Comparison of ENCODE assay signal across 27 cellular contexts in genomic region chr10:78782441-78782840, GRCh38.
"Had no signal": no experiment of that assay in that cellular context is flagged by ENCODE, and none has a peak within 500 bp of the region (broad histone marks: within the 10 kb centered on the region; RNA-seq: fewer than 3 reads in every experiment).

No MANE protein-coding gene starts in this region.

- DNase-seq: colonic mucosa; dermis blood vessel endothelial cell; effector memory CD4-positive, alpha-beta T cell; erythroblast; esophagus squamous epithelium; foreskin melanocyte; glutamatergic neuron; heart right ventricle; hippocampal formation; immature natural killer cell; mucosa of descending colon; naive B cell; psoas muscle; stimulated activated CD4-positive, alpha-beta T cell treated with anti-CD3 and anti-CD28 coated beads, Interleukin-15, amount 100 ng/mL, for 24 hours; stimulated activated CD4-positive, alpha-beta T cell treated with anti-CD3 and anti-CD28 coated beads, Interleukin-4, amount 100 ng/mL, for 1 hour; stimulated activated CD8-positive, alpha-beta memory T cell treated with anti-CD3 and anti-CD28 coated beads, Interleukin-4, amount 100 ng/mL, for 48 hours; stimulated activated naive CD4-positive, alpha-beta T cell treated with Interleukin-2 at 50 U/mL for 16 hours; stomach; thyroid gland; trophoblast cell had no signal

- H3K27ac ChIP-seq: colonic mucosa, esophagus squamous epithelium, heart right ventricle, psoas muscle, skin epidermis, stomach, thyroid gland had no signal

- H3K4me3 ChIP-seq: colonic mucosa, esophagus squamous epithelium, heart right ventricle, lung, mucosa of descending colon, psoas muscle, skin epidermis, stomach, thyroid gland had no signal

- ATAC-seq: heart right ventricle; mucosa of descending colon; natural killer cell treated with Interleukin-12 subunit alpha and Interleukin-12 subunit beta and Interleukin-15 and Interleukin-18, amount 100 ng/mL, for 72 hours; psoas muscle; right cardiac atrium had no signal

- H3K9me3 Mint-ChIP-seq: immature natural killer cell; natural killer cell treated with Interleukin-12 subunit alpha and Interleukin-12 subunit beta and Interleukin-15 and Interleukin-18, amount 100 ng/mL, for 72 hours had no signal

- H3K9me3 ChIP-seq: colonic mucosa, esophagus squamous epithelium, mucosa of descending colon, psoas muscle, thyroid gland had no signal

- H3K4me1 ChIP-seq: colonic mucosa, thyroid gland had no signal

- H3K27me3 ChIP-seq: colonic mucosa, heart right ventricle, stomach, thyroid gland had no signal

- H3K4me1 Mint-ChIP-seq: immature natural killer cell, memory B cell, naive B cell had no signal

- H3K4me3 Mint-ChIP-seq: immature natural killer cell; memory B cell; mesothelial cell of epicardium; naive B cell; natural killer cell treated with Interleukin-12 subunit alpha and Interleukin-12 subunit beta and Interleukin-15 and Interleukin-18, amount 100 ng/mL, for 72 hours; neural crest cell had no signal

- H3K36me3 Mint-ChIP-seq: immature natural killer cell; mesothelial cell of epicardium; naive B cell; natural killer cell treated with Interleukin-12 subunit alpha and Interleukin-12 subunit beta and Interleukin-15 and Interleukin-18, amount 100 ng/mL, for 72 hours had no signal

- H3K36me3 ChIP-seq: colonic mucosa, esophagus squamous epithelium, heart right ventricle, stomach, thyroid gland had no signal

- H3K27ac Mint-ChIP-seq: immature natural killer cell; memory B cell; mesothelial cell of epicardium; naive B cell; natural killer cell treated with Interleukin-12 subunit alpha and Interleukin-12 subunit beta and Interleukin-15 and Interleukin-18, amount 100 ng/mL, for 72 hours had no signal
